In the genomic region with DNA sequence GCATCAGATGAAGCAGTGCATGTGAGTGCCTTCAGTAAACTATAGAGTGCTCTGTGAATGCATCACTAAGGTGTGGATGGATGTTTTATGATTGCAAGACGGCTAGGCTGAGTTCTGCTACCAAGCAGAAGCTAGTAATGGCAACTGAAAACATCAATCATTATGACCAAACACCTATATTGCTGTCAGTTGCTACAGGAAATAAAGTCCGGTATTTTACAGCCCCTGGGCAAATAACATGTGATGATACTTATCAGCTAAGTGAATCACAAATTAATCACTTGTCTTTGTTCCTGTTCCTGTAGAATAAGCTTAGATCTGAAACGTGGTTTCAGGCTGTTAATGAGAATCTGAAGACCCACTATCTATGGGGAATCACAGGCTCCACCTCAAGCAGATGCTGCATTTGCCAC, we compare ENCODE assay signal across 16 cellular contexts.
A peak's percentile ranks its signal among the peaks of the same experiment; 100 is the strongest.
DNase-seq lines count a peak whose midpoint lies in the region; ATAC-seq, FAIRE-seq and TF ChIP-seq lines count a peak whose summit lies in the region.
"Had no signal": no experiment of that assay in that cellular context is flagged by ENCODE, and none has a peak within 500 bp of the region (broad histone marks: within the 10 kb centered on the region; RNA-seq: fewer than 3 reads in every experiment).

No MANE protein-coding gene starts in this region.

- H3K4me3 ChIP-seq in bronchial epithelial cell (ENCODE audit: low read depth, low read length) (no peak overlapping the region), uterus (no peak overlapping the region), lower lobe of right lung (no peak overlapping the region)
- H3K4me3 ChIP-seq: tibial artery had no signal

- H3K9me3 ChIP-seq in uterus (no peaks in the 10 kb centered on the region), lower lobe of right lung (no peaks in the 10 kb centered on the region)
- H3K9me3 ChIP-seq: tibial artery had no signal

- H3K9me3 Mint-ChIP-seq in activated T-helper 2 cell treated with anti-CD3 and anti-CD28 coated beads, Interferon-gamma antibody, Interleukin-2, Interleukin-4, amounts not matched to agents 10 μg/mL and 5 μg/mL and 100 μg/mL, durations not matched to agents 14 hours and 24 hours and 36 hours: no peaks in the 10 kb centered on the region
- H3K9me3 Mint-ChIP-seq: effector memory CD8-positive, alpha-beta T cell had no signal

- DNase-seq in NCI-H526 (lab: John Stamatoyannopoulos, UW) (peak; percentile 8 to 23), NCI-H526 treated with DMSO at 0.1 percent for 48 hours (lab: John Stamatoyannopoulos, UW) (no peak), NCI-H774 (lab: John Stamatoyannopoulos, UW) (peak; percentile 1), bronchial epithelial cell (ENCODE audit: low read depth) (peak; percentile 91), uterus (no peak), lower lobe of right lung (no peak)
- DNase-seq in NK-92 treated with Interleukin-12 subunit alpha and Interleukin-12 subunit beta, amount 100 ng/mL, for 24 hours (lab: John Stamatoyannopoulos, UW): no peak
- no peak for DNase-seq in activated T-helper 2 cell treated with anti-CD3 and anti-CD28 coated beads, Interferon-gamma antibody, Interleukin-2, Interleukin-4, amounts not matched to agents 10 μg/mL and 5 μg/mL and 100 μg/mL, durations not matched to agents 14 hours and 24 hours and 36 hours (ENCODE audit: low spot score)
- DNase-seq: activated naive CD4-positive, alpha-beta T cell; effector memory CD8-positive, alpha-beta T cell; KG1; kidney; NCI-H2171 treated with DMSO at 0.1 percent for 48 hours; stimulated activated CD8-positive, alpha-beta memory T cell treated with anti-CD3 and anti-CD28 coated beads, Interleukin-4, amount 100 ng/mL, for 48 hours; tibial artery had no signal

- no peaks in the 10 kb centered on the region for H3K4me1 Mint-ChIP-seq in activated T-helper 2 cell treated with anti-CD3 and anti-CD28 coated beads, Interferon-gamma antibody, Interleukin-2, Interleukin-4, amounts not matched to agents 10 μg/mL and 5 μg/mL and 100 μg/mL, durations not matched to agents 14 hours and 24 hours and 36 hours (ENCODE audit: low read depth)

- TF ChIP-seq POLR2A in uterus (IDR thresholded peaks at IDR 0.05): no peak

- no peak for ATAC-seq in lower lobe of right lung
- ATAC-seq: effector memory CD8-positive, alpha-beta T cell had no signal

- H3K36me3 ChIP-seq in bronchial epithelial cell (ENCODE audit: control insufficient read depth, insufficient read depth, low read length) (no peaks in the 10 kb centered on the region), uterus (no peaks in the 10 kb centered on the region), lower lobe of right lung (no peaks in the 10 kb centered on the region)
- H3K36me3 ChIP-seq: tibial artery had no signal

- FAIRE-seq in bronchial epithelial cell (lab: Jason Lieb, UNC): no peak
- FAIRE-seq: kidney had no signal

- H3K4me3 Mint-ChIP-seq in activated T-helper 2 cell treated with anti-CD3 and anti-CD28 coated beads, Interferon-gamma antibody, Interleukin-2, Interleukin-4, amounts not matched to agents 10 μg/mL and 5 μg/mL and 100 μg/mL, durations not matched to agents 14 hours and 24 hours and 36 hours (ENCODE audit: low read depth): no peak overlapping the region
- H3K4me3 Mint-ChIP-seq: effector memory CD8-positive, alpha-beta T cell had no signal

- H3K27ac ChIP-seq in uterus (no peak overlapping the region), lower lobe of right lung (no peak overlapping the region)
- H3K27ac ChIP-seq: tibial artery had no signal

- H3K4me1 ChIP-seq in uterus (peaks cover 5 to 6% of the 10 kb centered on the region in 2 donors), lower lobe of right lung (peaks cover 20% of the 10 kb centered on the region)
- H3K4me1 ChIP-seq: tibial artery had no signal

- H3K27me3 ChIP-seq in bronchial epithelial cell (ENCODE audit: control insufficient read depth, insufficient read depth, low read length): no peaks in the 10 kb centered on the region
- no peaks in the 10 kb centered on the region for H3K27me3 ChIP-seq in uterus
- H3K27me3 ChIP-seq in lower lobe of right lung (ENCODE audit: low read depth): no peaks in the 10 kb centered on the region
- H3K27me3 ChIP-seq: tibial artery had no signal

- TF ChIP-seq CTCF in bronchial epithelial cell (IDR thresholded peaks at IDR 0.05; ENCODE audit: insufficient read depth, low read length, severe bottlenecking) (no peak), uterus (IDR thresholded peaks at IDR 0.05) (no peak), lower lobe of right lung (IDR thresholded peaks at IDR 0.05) (no peak)

- H3K27ac Mint-ChIP-seq in activated T-helper 2 cell treated with anti-CD3 and anti-CD28 coated beads, Interferon-gamma antibody, Interleukin-2, Interleukin-4, amounts not matched to agents 10 μg/mL and 5 μg/mL and 100 μg/mL, durations not matched to agents 14 hours and 24 hours and 36 hours: no peak overlapping the region
- H3K27ac Mint-ChIP-seq: effector memory CD8-positive, alpha-beta T cell; progenitor cell of endocrine pancreas had no signal

- H3K27me3 Mint-ChIP-seq in activated T-helper 2 cell treated with anti-CD3 and anti-CD28 coated beads, Interferon-gamma antibody, Interleukin-2, Interleukin-4, amounts not matched to agents 10 μg/mL and 5 μg/mL and 100 μg/mL, durations not matched to agents 14 hours and 24 hours and 36 hours (ENCODE audit: low read depth): peaks cover 3% of the 10 kb centered on the region
- H3K27me3 Mint-ChIP-seq: progenitor cell of endocrine pancreas had no signal

- intact Hi-C loops in uterus (cut with DNase I; ENCODE audit: low total_unique reads) (no loop called here), lower lobe of right lung (cut with DNase I) (no loop called here)
- intact Hi-C loops in activated T-helper 2 cell treated with anti-CD3 and anti-CD28 coated beads, Interferon-gamma antibody, Interleukin-2, Interleukin-4, amounts not matched to agents 10 μg/mL and 5 μg/mL and 100 μg/mL, durations not matched to agents 14 hours and 24 hours and 36 hours (cut with micrococcal nuclease): no loop called here

- no peaks in the 10 kb centered on the region for H3K36me3 Mint-ChIP-seq in activated T-helper 2 cell treated with anti-CD3 and anti-CD28 coated beads, Interferon-gamma antibody, Interleukin-2, Interleukin-4, amounts not matched to agents 10 μg/mL and 5 μg/mL and 100 μg/mL, durations not matched to agents 14 hours and 24 hours and 36 hours (ENCODE audit: low read depth)

Comparison
In these comparisons a context has a peak if more than half of its experiments do, and no peak if none do; other contexts are left out.
1. DNase-seq: peak in NCI-H526 (2 of 2), NCI-H774 (single experiment) and bronchial epithelial cell (single experiment); none in NCI-H526 treated with DMSO at 0.1 percent for 48 hours (single experiment), uterus (0 of 2), NK-92 treated with Interleukin-12 subunit alpha and Interleukin-12 subunit beta, amount 100 ng/mL, for 24 hours (single experiment), activated T-helper 2 cell treated with anti-CD3 and anti-CD28 coated beads, Interferon-gamma antibody, Interleukin-2, Interleukin-4, amounts not matched to agents 10 μg/mL and 5 μg/mL and 100 μg/mL, durations not matched to agents 14 hours and 24 hours and 36 hours (single experiment) and lower lobe of right lung (single experiment).